8 cellular contexts compared by ENCODE assay signal in genomic region chr1:23166854-23167253, GRCh38. TPM values are rescaled to one million over a fixed set of nuclear protein-coding genes. Genes with fewer than 3 reads are reported as not detected.
DNase-seq lines count a peak whose midpoint lies in the region; ATAC-seq and TF ChIP-seq lines count a peak whose summit lies in the region.

No MANE protein-coding gene starts in this region.

- H3K4me3 Mint-ChIP-seq in dendritic cell treated with granulocyte-macrophage colony-stimulating factor and Interleukin-4, amounts not matched to agents 40 ng/mL and 50 ng/mL, for 4 days, result peak overlapping the region; percentile 84
- peak overlapping the region; percentile 79 for H3K4me3 Mint-ChIP-seq in natural killer cell

- H3K4me3 ChIP-seq in AG09309 (ENCODE audit: control insufficient read depth, low read depth, low read length), result peak overlapping the region; percentile 93

- H3K36me3 Mint-ChIP-seq in dendritic cell treated with granulocyte-macrophage colony-stimulating factor and Interleukin-4, amounts not matched to agents 40 ng/mL and 50 ng/mL, for 4 days (ENCODE audit: low read depth), result peaks cover 9% of the 10 kb centered on the region
- no peaks in the 10 kb centered on the region for H3K36me3 Mint-ChIP-seq in natural killer cell

- H3K27me3 Mint-ChIP-seq in dendritic cell treated with granulocyte-macrophage colony-stimulating factor and Interleukin-4, amounts not matched to agents 40 ng/mL and 50 ng/mL, for 4 days, result peaks cover 3% of the 10 kb centered on the region
- no peaks in the 10 kb centered on the region for H3K27me3 Mint-ChIP-seq in natural killer cell (ENCODE audit: low read depth in 2 of 2)

- intact Hi-C loops in dendritic cell treated with granulocyte-macrophage colony-stimulating factor and Interleukin-4, amounts not matched to agents 40 ng/mL and 50 ng/mL, for 4 days (cut with micrococcal nuclease), result loop anchor here (5.0 kb wide), 1 partner anchor 115 kb away; no protein-coding TSS in a partner anchor
- intact Hi-C loops in natural killer cell (cut with micrococcal nuclease), result no loop called here

- no peak for ATAC-seq in natural killer cell

- DNase-seq in AG09309 (ENCODE audit: low read depth) (no peak), M059J (ENCODE audit: low read depth) (peak; percentile 44), natural killer cell (no peak), NCI-H774 (lab: John Stamatoyannopoulos, UW) (no peak), NCI-H146 treated with DMSO at 0.1 percent for 48 hours (lab: John Stamatoyannopoulos, UW; ENCODE audit: unreplicated experiment) (no peak), DMS 273 (lab: John Stamatoyannopoulos, UW; ENCODE audit: unreplicated experiment) (no peak), CD1c-positive myeloid dendritic cell (ENCODE audit: extremely low spot score) (no peak)

- H3K9me3 Mint-ChIP-seq in dendritic cell treated with granulocyte-macrophage colony-stimulating factor and Interleukin-4, amounts not matched to agents 40 ng/mL and 50 ng/mL, for 4 days, result no peaks in the 10 kb centered on the region
- H3K9me3 Mint-ChIP-seq in natural killer cell, result no peaks in the 10 kb centered on the region

- H3K4me1 Mint-ChIP-seq in dendritic cell treated with granulocyte-macrophage colony-stimulating factor and Interleukin-4, amounts not matched to agents 40 ng/mL and 50 ng/mL, for 4 days (ENCODE audit: low read depth), result peaks cover 44% of the 10 kb centered on the region
- peaks cover 45 to 53% of the 10 kb centered on the region in 2 donors for H3K4me1 Mint-ChIP-seq in natural killer cell

- TF ChIP-seq CTCF in AG09309 (IDR thresholded peaks at IDR 0.05; ENCODE audit: control insufficient read depth, insufficient read depth, low read depth, low read length, missing control alignments), result no peak
- TF ChIP-seq CTCF in natural killer cell (IDR thresholded peaks at IDR 0.05), result no peak

- peak overlapping the region; percentile 99 for H3K27ac Mint-ChIP-seq in dendritic cell treated with granulocyte-macrophage colony-stimulating factor and Interleukin-4, amounts not matched to agents 40 ng/mL and 50 ng/mL, for 4 days
- peak overlapping the region in 1 of 2 donors; percentile 69 for H3K27ac Mint-ChIP-seq in natural killer cell

RNA-seq across cellular contexts. Expression of gene LUZP1, which starts 1.8 kb away (rescaled TPM):
- total RNA-seq in M059J (2014; rRNA removed; shearing (Covaris generic)), result 24.2 and 33.9 TPM in 2 replicates
- 10 to 100 TPM; 37.0 to 49.4 (median 39.6) TPM for total RNA-seq in natural killer cell

RNA-seq across cellular contexts. Expression of gene HTR1D, which starts 50.4 kb away (rescaled TPM):
- 0.22 and 0.39 TPM in 2 replicates for total RNA-seq in M059J (2014; rRNA removed; shearing (Covaris generic))
- not detected for total RNA-seq in natural killer cell
